Comparison of ENCODE assay signal across 8 cellular contexts in genomic region chr2:170770008-170770303, GRCh38. TPM values are rescaled to one million over a fixed set of nuclear protein-coding genes. Genes with fewer than 3 reads are reported as not detected.
DNase-seq lines count a peak whose midpoint lies in the region; ATAC-seq, FAIRE-seq and TF ChIP-seq lines count a peak whose summit lies in the region.

No MANE protein-coding gene starts in this region.

- no peaks in the 10 kb centered on the region for H3K36me3 ChIP-seq in HUES6 (ENCODE audit: control insufficient read depth, insufficient read depth, low read length)
- no peaks in the 10 kb centered on the region for H3K36me3 ChIP-seq in kidney (ENCODE audit: control insufficient read depth in 1 of 2, insufficient read depth in 2 of 2, low read length in 2 of 2)
- H3K36me3 ChIP-seq in thyroid gland = no peaks in the 10 kb centered on the region

- WGBS in thyroid gland, 2 donors = 8% methylated on average over 6 of the region's 6 CpGs

- peak; percentile 66 for DNase-seq in COR-L47 (lab: John Stamatoyannopoulos, UW)
- DNase-seq in activated T-helper 1 cell treated with anti-CD3 and anti-CD28 coated beads, Interleukin-12 subunit alpha, Interleukin-12 subunit beta, Interleukin-2, Interleukin-4 antibody, amounts not matched to agents 30 ng/mL and 10 ng/mL and 1 ng/mL, durations not matched to agents 14 hours and 24 hours and 36 hours (ENCODE audit: low spot score) = no peak
- no peak for DNase-seq in kidney
- DNase-seq in thyroid gland = no peak
- no peak for DNase-seq in NCI-H82 treated with DMSO at 0.1 percent for 48 hours (lab: John Stamatoyannopoulos, UW; ENCODE audit: unreplicated experiment)
- DNase-seq in iPS-NIHi7 (ENCODE audit: extremely low spot score) = no peak

- FAIRE-seq in kidney (lab: Jason Lieb, UNC) = no peak

- H3K4me1 Mint-ChIP-seq in activated T-helper 1 cell treated with anti-CD3 and anti-CD28 coated beads, Interleukin-12 subunit alpha, Interleukin-12 subunit beta, Interleukin-2, Interleukin-4 antibody, amounts not matched to agents 30 ng/mL and 10 ng/mL and 1 ng/mL, durations not matched to agents 14 hours and 24 hours and 36 hours (ENCODE audit: low read depth) = peaks cover 7% of the 10 kb centered on the region

- H3K36me3 Mint-ChIP-seq in activated T-helper 1 cell treated with anti-CD3 and anti-CD28 coated beads, Interleukin-12 subunit alpha, Interleukin-12 subunit beta, Interleukin-2, Interleukin-4 antibody, amounts not matched to agents 30 ng/mL and 10 ng/mL and 1 ng/mL, durations not matched to agents 14 hours and 24 hours and 36 hours (ENCODE audit: low read depth) = no peaks in the 10 kb centered on the region

- ATAC-seq in GM19452 (IDR thresholded peaks at IDR 0.05; ENCODE audit: unreplicated experiment) = no peak

- H3K9me3 Mint-ChIP-seq in activated T-helper 1 cell treated with anti-CD3 and anti-CD28 coated beads, Interleukin-12 subunit alpha, Interleukin-12 subunit beta, Interleukin-2, Interleukin-4 antibody, amounts not matched to agents 30 ng/mL and 10 ng/mL and 1 ng/mL, durations not matched to agents 14 hours and 24 hours and 36 hours = no peaks in the 10 kb centered on the region

- H3K9me3 ChIP-seq in HUES6 (ENCODE audit: control insufficient read depth, insufficient read depth, low read depth, low read length) = no peaks in the 10 kb centered on the region
- no peaks in the 10 kb centered on the region for H3K9me3 ChIP-seq in kidney (ENCODE audit: control insufficient read depth in 1 of 2, low read length in 2 of 2)
- H3K9me3 ChIP-seq in thyroid gland = no peaks in the 10 kb centered on the region

- peak overlapping the region; percentile 55 for H3K27ac Mint-ChIP-seq in activated T-helper 1 cell treated with anti-CD3 and anti-CD28 coated beads, Interleukin-12 subunit alpha, Interleukin-12 subunit beta, Interleukin-2, Interleukin-4 antibody, amounts not matched to agents 30 ng/mL and 10 ng/mL and 1 ng/mL, durations not matched to agents 14 hours and 24 hours and 36 hours

- H3K9ac ChIP-seq in HUES6 (ENCODE audit: low read length) (peak overlapping the region; percentile 72), kidney (ENCODE audit: low read length in 2 of 2) (peak overlapping the region in 1 of 2 donors; percentile 85)

- peak overlapping the region; percentile 83 for H3K4me3 Mint-ChIP-seq in activated T-helper 1 cell treated with anti-CD3 and anti-CD28 coated beads, Interleukin-12 subunit alpha, Interleukin-12 subunit beta, Interleukin-2, Interleukin-4 antibody, amounts not matched to agents 30 ng/mL and 10 ng/mL and 1 ng/mL, durations not matched to agents 14 hours and 24 hours and 36 hours

- peak overlapping the region; percentile 80 for H3K27ac ChIP-seq in HUES6 (ENCODE audit: low read depth, low read length)
- peak overlapping the region in 1 of 2 donors; percentile 78 for H3K27ac ChIP-seq in kidney (ENCODE audit: low read depth in 2 of 2, low read length in 2 of 2)
- H3K27ac ChIP-seq in thyroid gland = peak overlapping the region in 2 of 3 donors; percentile 48 to 76

- intact Hi-C loops in activated T-helper 1 cell treated with anti-CD3 and anti-CD28 coated beads, Interleukin-12 subunit alpha, Interleukin-12 subunit beta, Interleukin-2, Interleukin-4 antibody, amounts not matched to agents 30 ng/mL and 10 ng/mL and 1 ng/mL, durations not matched to agents 14 hours and 24 hours and 36 hours (cut with micrococcal nuclease) = loop anchor here (2.0 to 5.0 kb wide), 4 partner anchors 43 to 403 kb away; partner anchors contain the start of gene GORASP2
- intact Hi-C loops in kidney (cut with DNase I) = no loop called here
- intact Hi-C loops in thyroid gland (cut with DNase I) = no loop called here

- TF ChIP-seq POLR2A in thyroid gland (IDR thresholded peaks at IDR 0.05) = no peak

- H3K27me3 ChIP-seq in HUES6 (ENCODE audit: control insufficient read depth, insufficient read depth, low read length) (no peaks in the 10 kb centered on the region), thyroid gland (no peaks in the 10 kb centered on the region)

- TF ChIP-seq CTCF in kidney (IDR thresholded peaks at IDR 0.05; ENCODE audit: borderline replicate concordance, extremely low read depth, insufficient read depth) (no peak), thyroid gland (IDR thresholded peaks at IDR 0.05) (no peak)

- H3K4me1 ChIP-seq in HUES6 (ENCODE audit: control insufficient read depth, insufficient read depth, low read length) (peaks cover 17% of the 10 kb centered on the region), kidney (ENCODE audit: control insufficient read depth in 1 of 2, insufficient read depth in 1 of 2, low read depth in 1 of 2, low read length in 2 of 2) (peaks cover 0 to 3% of the 10 kb centered on the region in 2 donors), thyroid gland (peaks cover 0 to 9% of the 10 kb centered on the region in 2 donors)

- H3K4me3 ChIP-seq in HUES6 (ENCODE audit: low read depth, low read length) = peak overlapping the region; percentile 67
- H3K4me3 ChIP-seq in kidney (ENCODE audit: low read length in 2 of 2) = peak overlapping the region; percentile 62 to 83
- H3K4me3 ChIP-seq in thyroid gland (replicated peaks in 1 of 3) = peak overlapping the region in 2 of 3 donors; percentile 39 to 66

- peaks cover 39% of the 10 kb centered on the region for H3K27me3 Mint-ChIP-seq in activated T-helper 1 cell treated with anti-CD3 and anti-CD28 coated beads, Interleukin-12 subunit alpha, Interleukin-12 subunit beta, Interleukin-2, Interleukin-4 antibody, amounts not matched to agents 30 ng/mL and 10 ng/mL and 1 ng/mL, durations not matched to agents 14 hours and 24 hours and 36 hours (ENCODE audit: insufficient read depth)

RNA-seq across cellular contexts. Expression of gene ERICH2, which starts 0.2 kb away (rescaled TPM):
- not detected in 2 replicates for total RNA-seq in activated T-helper 1 cell treated with anti-CD3 and anti-CD28 coated beads, Interleukin-12 subunit alpha, Interleukin-12 subunit beta, Interleukin-2, Interleukin-4 antibody, amounts not matched to agents 30 ng/mL and 10 ng/mL and 1 ng/mL, durations not matched to agents 14 hours and 24 hours and 36 hours
- total RNA-seq in kidney = 0.91 TPM
- 4.0 TPM for polyA plus RNA-seq in kidney (ENCODE audit: insufficient read depth, low read depth, low replicate concordance)
- total RNA-seq in thyroid gland = not detected

RNA-seq across cellular contexts. Expression of gene GAD1, which starts 46.7 kb away (rescaled TPM):
- total RNA-seq in activated T-helper 1 cell treated with anti-CD3 and anti-CD28 coated beads, Interleukin-12 subunit alpha, Interleukin-12 subunit beta, Interleukin-2, Interleukin-4 antibody, amounts not matched to agents 30 ng/mL and 10 ng/mL and 1 ng/mL, durations not matched to agents 14 hours and 24 hours and 36 hours = 4.7 and 5.3 TPM in 2 replicates
- 1.1 TPM for total RNA-seq in kidney
- polyA plus RNA-seq in kidney (ENCODE audit: insufficient read depth, low read depth, low replicate concordance) = 4.1 TPM
- under 1 TPM; 0.11 to 0.94 (median 0.46) TPM for total RNA-seq in thyroid gland

RNA-seq across cellular contexts. Expression of gene SP5, which starts 54.8 kb away (rescaled TPM):
- total RNA-seq in activated T-helper 1 cell treated with anti-CD3 and anti-CD28 coated beads, Interleukin-12 subunit alpha, Interleukin-12 subunit beta, Interleukin-2, Interleukin-4 antibody, amounts not matched to agents 30 ng/mL and 10 ng/mL and 1 ng/mL, durations not matched to agents 14 hours and 24 hours and 36 hours = not detected in 2 replicates
- 0.25 TPM for total RNA-seq in kidney
- polyA plus RNA-seq in kidney (ENCODE audit: insufficient read depth, low read depth, low replicate concordance) = 1.6 TPM
- under 1 TPM in 1 of 4 donors, not detected in 3; 0.56 TPM for total RNA-seq in thyroid gland
